ENCODE assay signal across 7 cellular contexts in the genomic region with DNA sequence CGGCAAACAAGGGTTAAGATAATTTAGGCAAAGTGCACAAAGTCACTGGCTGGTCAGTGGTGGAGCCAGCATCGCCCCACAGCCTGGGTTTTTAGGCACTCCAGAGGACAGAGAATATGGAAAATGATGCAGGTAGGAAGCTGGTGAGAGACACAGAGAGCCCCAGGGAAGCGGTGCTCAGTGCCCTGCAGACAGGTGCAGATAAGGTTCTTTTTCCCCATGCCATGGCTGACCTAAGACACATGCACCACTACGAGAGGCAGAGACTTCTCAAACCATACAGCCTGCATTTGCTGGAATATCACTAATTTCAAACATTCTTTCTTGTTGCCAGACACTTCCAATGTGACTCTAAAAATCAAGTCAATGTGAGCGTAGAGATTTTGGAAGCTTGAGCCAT.
"Had no signal": no experiment of that assay in that cellular context is flagged by ENCODE, and none has a peak within 500 bp of the region (broad histone marks: within the 10 kb centered on the region; RNA-seq: fewer than 3 reads in every experiment).

No MANE protein-coding gene starts in this region.

- H3K27ac Mint-ChIP-seq: HFFc6 had no signal

- DNase-seq: GM23248, GOT3, HFFc6, IMR-90, KG1 had no signal

- H3K27ac ChIP-seq: GM23248 had no signal

- H3K9me3 ChIP-seq: HAP-1 had no signal

- H3K4me1 ChIP-seq: HAP-1 had no signal

- H3K36me3 ChIP-seq: HAP-1 had no signal

- H3K9me3 Mint-ChIP-seq: HFFc6 had no signal

- H3K4me3 ChIP-seq: GM23248, HAP-1, K562 had no signal

- H3K9ac ChIP-seq: GM23248 had no signal

- H3K4me3 Mint-ChIP-seq: HFFc6 had no signal
